In the genomic region with DNA sequence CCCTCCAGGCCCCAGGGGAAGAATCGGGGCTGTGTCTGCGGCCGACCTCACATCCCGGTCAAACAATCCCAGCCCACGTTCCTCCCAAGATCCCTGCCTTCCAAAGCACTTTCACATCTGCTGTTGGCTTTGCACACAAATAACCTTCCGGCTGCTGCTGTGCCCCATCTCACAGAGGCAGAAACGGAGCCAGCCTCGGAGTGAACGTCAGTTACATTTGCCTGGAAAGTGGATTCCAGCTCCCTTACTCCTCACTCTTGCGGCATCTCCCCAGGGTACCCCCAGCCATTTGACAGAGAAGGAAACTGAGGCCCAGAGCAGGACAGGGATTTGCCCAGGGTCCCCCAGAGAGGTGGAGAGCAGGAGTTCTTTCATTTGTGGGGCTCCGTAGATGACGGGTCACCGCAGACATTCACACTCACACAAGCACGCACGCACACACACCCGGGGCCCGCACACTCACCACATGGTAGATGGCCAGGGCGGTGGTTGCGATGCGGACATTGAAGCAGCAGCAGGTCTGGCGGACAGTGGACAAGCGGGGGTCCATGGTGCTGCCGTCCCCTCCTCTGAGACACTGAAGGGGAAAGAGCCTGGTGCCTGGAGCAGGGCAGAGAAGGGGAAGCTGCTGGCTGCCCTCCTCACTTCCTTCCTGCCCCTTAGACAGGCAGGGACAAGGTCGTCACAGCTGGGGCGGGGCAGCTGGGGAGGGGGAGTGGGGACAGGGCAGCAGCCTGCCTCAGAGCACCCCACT, we compare ENCODE assay signal across 8 cellular contexts. TPM values are rescaled to one million over a fixed set of nuclear protein-coding genes. Genes with fewer than 3 reads are reported as not detected.
DNase-seq lines count a peak whose midpoint lies in the region; ATAC-seq and TF ChIP-seq lines count a peak whose summit lies in the region.

Gene LAPTM5, minus strand, starts transcription at position 579 of the 754 bp plus-strand sequence. Its CDS starts 29 bp downstream, at position 550.

- H3K4me3 ChIP-seq in NT2/D1 (ENCODE audit: insufficient read length, low read depth) = no peak within 1 kb of the TSS
- peak within 1 kb of the TSS; percentile 54 to 66 (median 57) for H3K4me3 ChIP-seq in skeletal muscle tissue (ENCODE audit: low read length in 3 of 3)

- no peak for ATAC-seq in GM21529 (IDR thresholded peaks at IDR 0.05; ENCODE audit: unreplicated experiment)

- DNase-seq in Ammon's horn (ENCODE audit: low spot score) = peak; percentile 68
- DNase-seq in NT2/D1 (ENCODE audit: low read depth, low spot score) = no peak
- DNase-seq in activated effector memory CD4-positive, alpha-beta T cell treated with Interleukin-2 at 50 U/mL for 16 hours = peak; percentile 57
- no peak for DNase-seq in glutamatergic neuron
- no peak for DNase-seq in superior temporal gyrus (ENCODE audit: extremely low spot score)
- no peak for DNase-seq in NCI-H1417 (lab: John Stamatoyannopoulos, UW)

- H3K27me3 Mint-ChIP-seq in glutamatergic neuron (ENCODE audit: unreplicated experiment) = peaks cover 7% of the 10 kb centered on the region

- H3K4me1 ChIP-seq in NT2/D1 (ENCODE audit: insufficient read depth, insufficient read length) (peaks cover 30% of the 10 kb centered on the region), skeletal muscle tissue (ENCODE audit: control insufficient read depth in 3 of 3, insufficient read depth in 3 of 3, low read length in 3 of 3) (peaks cover 23 to 39% (median 39%) of the 10 kb centered on the region in 3 donors)

- H3K4me1 Mint-ChIP-seq in glutamatergic neuron (ENCODE audit: low read depth, unreplicated experiment) = peaks cover 32% of the 10 kb centered on the region

- peak within 1 kb of the TSS; percentile 6 for H3K27ac Mint-ChIP-seq in glutamatergic neuron (ENCODE audit: unreplicated experiment)

- peak within 1 kb of the TSS; percentile 78 for H3K27ac ChIP-seq in skeletal muscle tissue (ENCODE audit: low read depth, low read length)

- H3K9ac ChIP-seq in NT2/D1 (ENCODE audit: insufficient read length, low read depth) (peak within 1 kb of the TSS; percentile 22), skeletal muscle tissue (ENCODE audit: low read depth in 1 of 3, low read length in 3 of 3) (peak within 1 kb of the TSS; percentile 51 to 62 (median 60))

- no peak within 1 kb of the TSS for H3K4me3 Mint-ChIP-seq in glutamatergic neuron (ENCODE audit: unreplicated experiment)

- H3K36me3 ChIP-seq in NT2/D1 (ENCODE audit: insufficient read depth, insufficient read length, low read length) (no peaks in the 10 kb centered on the region), skeletal muscle tissue (ENCODE audit: control insufficient read depth in 3 of 3, insufficient read depth in 3 of 3, low read length in 3 of 3) (no peaks in the 10 kb centered on the region)

- TF ChIP-seq CTCF in glutamatergic neuron (IDR thresholded peaks at IDR 0.05; ENCODE audit: partially characterized antibody, unreplicated experiment) = no peak

- H3K9me3 Mint-ChIP-seq in glutamatergic neuron (ENCODE audit: unreplicated experiment) = peaks cover 1% of the 10 kb centered on the region

- H3K9me3 ChIP-seq in NT2/D1 (ENCODE audit: insufficient read depth, low read length) (no peaks in the 10 kb centered on the region), skeletal muscle tissue (ENCODE audit: control insufficient read depth in 3 of 3, low read length in 3 of 3) (no peaks in the 10 kb centered on the region)

- no peaks in the 10 kb centered on the region for H3K36me3 Mint-ChIP-seq in glutamatergic neuron (ENCODE audit: unreplicated experiment)

- H3K27me3 ChIP-seq in NT2/D1 (ENCODE audit: insufficient read depth, insufficient read length) (peaks cover 3% of the 10 kb centered on the region), skeletal muscle tissue (ENCODE audit: control insufficient read depth in 3 of 3, insufficient read depth in 3 of 3, low read length in 3 of 3) (no peaks in the 10 kb centered on the region)

RNA-seq across cellular contexts. Expression of gene LAPTM5, which starts in this region (rescaled TPM):
- total RNA-seq in glutamatergic neuron (ENCODE audit: unreplicated experiment) = 0.56 TPM
- total RNA-seq in skeletal muscle tissue = 7.3 TPM

Comparison
In these comparisons a context has a peak if more than half of its experiments do, and no peak if none do; other contexts are left out.
1. DNase-seq: peak in Ammon's horn (single experiment) and activated effector memory CD4-positive, alpha-beta T cell treated with Interleukin-2 at 50 U/mL for 16 hours (single experiment); none in NT2/D1 (single experiment), glutamatergic neuron (single experiment), superior temporal gyrus (single experiment) and NCI-H1417 (0 of 3).